In the genomic region with DNA sequence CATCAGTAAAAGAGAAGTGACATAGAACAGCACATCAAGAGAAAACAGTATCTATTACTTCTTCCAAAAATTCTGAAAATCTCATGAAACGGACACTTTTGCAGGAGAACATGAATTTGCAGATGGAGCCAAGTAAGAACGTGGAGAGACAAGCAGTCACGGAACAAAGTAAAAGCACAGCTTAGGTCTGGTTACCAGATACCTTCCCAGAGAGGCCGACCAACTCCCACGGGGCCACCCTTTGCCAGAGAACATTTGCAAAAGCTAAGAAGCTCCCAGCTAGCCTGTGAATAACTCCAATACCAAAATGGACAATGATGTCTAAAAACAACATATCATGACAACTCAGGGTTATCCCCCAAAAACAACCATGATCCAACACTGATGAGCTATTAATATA, we compare ENCODE assay signal across 1 cellular context.
TF ChIP-seq lines count a peak whose summit lies in the region.

No MANE protein-coding gene starts in this region.

TF ChIP-seq in HepG2, 621 proteins besides CTCF, POLR2A, EP300 and RAD21:
- TF ChIP-seq HBP1 (CRISPR knock-in tag; IDR thresholded peaks at IDR 0.05; ENCODE audit: low read depth) (no peak), ZGPAT (CRISPR knock-in tag; IDR thresholded peaks at IDR 0.05) (no peak), ZIK1 (CRISPR knock-in tag; IDR thresholded peaks at IDR 0.05; ENCODE audit: borderline replicate concordance, low read depth) (no peak)
TF ChIP-seq in HepG2: peak in this region for 0.
